Comparison of ENCODE assay signal across 2 cellular contexts in the genomic region with DNA sequence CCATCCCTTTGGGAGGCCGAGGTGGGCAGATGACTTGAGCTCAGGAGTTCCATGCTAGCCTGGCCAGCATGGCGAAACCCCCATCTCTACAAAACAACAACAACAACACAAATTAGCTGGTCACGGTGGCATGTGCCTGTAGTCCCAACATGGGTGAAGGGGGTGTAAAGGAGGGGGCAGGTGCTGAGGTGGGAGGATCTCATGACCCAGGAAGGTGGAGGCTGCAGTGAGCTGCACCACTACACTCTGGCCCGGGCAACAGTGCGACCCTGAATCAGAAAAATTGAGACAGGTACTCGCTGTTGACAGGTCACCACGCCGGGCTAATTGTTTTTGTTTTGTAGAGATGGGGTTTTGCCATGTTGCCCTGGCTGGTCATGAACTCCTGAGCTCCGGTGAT.
TF ChIP-seq lines count a peak whose summit lies in the region.

No MANE protein-coding gene starts in this region.

TF ChIP-seq in HepG2, 621 proteins besides CTCF, POLR2A, EP300 and RAD21:
- TF ChIP-seq, protein P1, sequence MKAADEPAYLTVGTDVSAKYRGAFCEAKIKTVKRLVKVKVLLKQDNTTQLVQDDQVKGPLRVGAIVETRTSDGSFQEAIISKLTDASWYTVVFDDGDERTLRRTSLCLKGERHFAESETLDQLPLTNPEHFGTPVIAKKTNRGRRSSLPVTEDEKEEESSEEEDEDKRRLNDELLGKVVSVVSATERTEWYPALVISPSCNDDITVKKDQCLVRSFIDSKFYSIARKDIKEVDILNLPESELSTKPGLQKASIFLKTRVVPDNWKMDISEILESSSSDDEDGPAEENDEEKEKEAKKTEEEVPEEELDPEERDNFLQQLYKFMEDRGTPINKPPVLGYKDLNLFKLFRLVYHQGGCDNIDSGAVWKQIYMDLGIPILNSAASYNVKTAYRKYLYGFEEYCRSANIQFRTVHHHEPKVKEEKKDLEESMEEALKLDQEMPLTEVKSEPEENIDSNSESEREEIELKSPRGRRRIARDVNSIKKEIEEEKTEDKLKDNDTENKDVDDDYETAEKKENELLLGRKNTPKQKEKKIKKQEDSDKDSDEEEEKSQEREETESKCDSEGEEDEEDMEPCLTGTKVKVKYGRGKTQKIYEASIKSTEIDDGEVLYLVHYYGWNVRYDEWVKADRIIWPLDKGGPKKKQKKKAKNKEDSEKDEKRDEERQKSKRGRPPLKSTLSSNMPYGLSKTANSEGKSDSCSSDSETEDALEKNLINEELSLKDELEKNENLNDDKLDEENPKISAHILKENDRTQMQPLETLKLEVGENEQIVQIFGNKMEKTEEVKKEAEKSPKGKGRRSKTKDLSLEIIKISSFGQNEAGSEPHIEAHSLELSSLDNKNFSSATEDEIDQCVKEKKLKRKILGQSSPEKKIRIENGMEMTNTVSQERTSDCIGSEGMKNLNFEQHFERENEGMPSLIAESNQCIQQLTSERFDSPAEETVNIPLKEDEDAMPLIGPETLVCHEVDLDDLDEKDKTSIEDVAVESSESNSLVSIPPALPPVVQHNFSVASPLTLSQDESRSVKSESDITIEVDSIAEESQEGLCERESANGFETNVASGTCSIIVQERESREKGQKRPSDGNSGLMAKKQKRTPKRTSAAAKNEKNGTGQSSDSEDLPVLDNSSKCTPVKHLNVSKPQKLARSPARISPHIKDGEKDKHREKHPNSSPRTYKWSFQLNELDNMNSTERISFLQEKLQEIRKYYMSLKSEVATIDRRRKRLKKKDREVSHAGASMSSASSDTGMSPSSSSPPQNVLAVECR (CRISPR knock-in tag; IDR thresholded peaks at IDR 0.05; ENCODE audit: borderline replicate concordance): no peak
- TF ChIP-seq U2AF2 (IDR thresholded peaks at IDR 0.05; ENCODE audit: low read depth, low read length) (no peak), KDM1A (CRISPR knock-in tag; IDR thresholded peaks at IDR 0.05) (no peak), NR2F2 (IDR thresholded peaks at IDR 0.05; ENCODE audit: borderline replicate concordance, low read depth) (no peak), ZNF121 (CRISPR knock-in tag; IDR thresholded peaks at IDR 0.05) (peak; percentile 19; the same call in 1 of the 2 replicates)
- TF ChIP-seq, protein P2, sequence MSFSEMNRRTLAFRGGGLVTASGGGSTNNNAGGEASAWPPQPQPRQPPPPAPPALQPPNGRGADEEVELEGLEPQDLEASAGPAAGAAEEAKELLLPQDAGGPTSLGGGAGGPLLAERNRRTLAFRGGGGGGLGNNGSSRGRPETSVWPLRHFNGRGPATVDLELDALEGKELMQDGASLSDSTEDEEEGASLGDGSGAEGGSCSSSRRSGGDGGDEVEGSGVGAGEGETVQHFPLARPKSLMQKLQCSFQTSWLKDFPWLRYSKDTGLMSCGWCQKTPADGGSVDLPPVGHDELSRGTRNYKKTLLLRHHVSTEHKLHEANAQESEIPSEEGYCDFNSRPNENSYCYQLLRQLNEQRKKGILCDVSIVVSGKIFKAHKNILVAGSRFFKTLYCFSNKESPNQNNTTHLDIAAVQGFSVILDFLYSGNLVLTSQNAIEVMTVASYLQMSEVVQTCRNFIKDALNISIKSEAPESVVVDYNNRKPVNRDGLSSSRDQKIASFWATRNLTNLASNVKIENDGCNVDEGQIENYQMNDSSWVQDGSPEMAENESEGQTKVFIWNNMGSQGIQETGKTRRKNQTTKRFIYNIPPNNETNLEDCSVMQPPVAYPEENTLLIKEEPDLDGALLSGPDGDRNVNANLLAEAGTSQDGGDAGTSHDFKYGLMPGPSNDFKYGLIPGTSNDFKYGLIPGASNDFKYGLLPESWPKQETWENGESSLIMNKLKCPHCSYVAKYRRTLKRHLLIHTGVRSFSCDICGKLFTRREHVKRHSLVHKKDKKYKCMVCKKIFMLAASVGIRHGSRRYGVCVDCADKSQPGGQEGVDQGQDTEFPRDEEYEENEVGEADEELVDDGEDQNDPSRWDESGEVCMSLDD (CRISPR knock-in tag; IDR thresholded peaks at IDR 0.05; ENCODE audit: borderline replicate concordance): no peak
TF ChIP-seq in HepG2: peak in this region for 1.

TF ChIP-seq in WTC11, 78 proteins besides CTCF, POLR2A, EP300 and RAD21:
- TF ChIP-seq ZNF121 (CRISPR knock-in tag; IDR thresholded peaks at IDR 0.05): 0 out of 2 replicates have a peak, but pooled peaks have one; percentile 16
- TF ChIP-seq, protein P3, sequence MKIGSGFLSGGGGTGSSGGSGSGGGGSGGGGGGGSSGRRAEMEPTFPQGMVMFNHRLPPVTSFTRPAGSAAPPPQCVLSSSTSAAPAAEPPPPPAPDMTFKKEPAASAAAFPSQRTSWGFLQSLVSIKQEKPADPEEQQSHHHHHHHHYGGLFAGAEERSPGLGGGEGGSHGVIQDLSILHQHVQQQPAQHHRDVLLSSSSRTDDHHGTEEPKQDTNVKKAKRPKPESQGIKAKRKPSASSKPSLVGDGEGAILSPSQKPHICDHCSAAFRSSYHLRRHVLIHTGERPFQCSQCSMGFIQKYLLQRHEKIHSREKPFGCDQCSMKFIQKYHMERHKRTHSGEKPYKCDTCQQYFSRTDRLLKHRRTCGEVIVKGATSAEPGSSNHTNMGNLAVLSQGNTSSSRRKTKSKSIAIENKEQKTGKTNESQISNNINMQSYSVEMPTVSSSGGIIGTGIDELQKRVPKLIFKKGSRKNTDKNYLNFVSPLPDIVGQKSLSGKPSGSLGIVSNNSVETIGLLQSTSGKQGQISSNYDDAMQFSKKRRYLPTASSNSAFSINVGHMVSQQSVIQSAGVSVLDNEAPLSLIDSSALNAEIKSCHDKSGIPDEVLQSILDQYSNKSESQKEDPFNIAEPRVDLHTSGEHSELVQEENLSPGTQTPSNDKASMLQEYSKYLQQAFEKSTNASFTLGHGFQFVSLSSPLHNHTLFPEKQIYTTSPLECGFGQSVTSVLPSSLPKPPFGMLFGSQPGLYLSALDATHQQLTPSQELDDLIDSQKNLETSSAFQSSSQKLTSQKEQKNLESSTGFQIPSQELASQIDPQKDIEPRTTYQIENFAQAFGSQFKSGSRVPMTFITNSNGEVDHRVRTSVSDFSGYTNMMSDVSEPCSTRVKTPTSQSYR (CRISPR knock-in tag; IDR thresholded peaks at IDR 0.05): no peak
